Comparison of ENCODE assay signal across 25 cellular contexts in genomic region chr16:61890346-61890745, GRCh38.
"Had no signal": no experiment of that assay in that cellular context is flagged by ENCODE, and none has a peak within 500 bp of the region (broad histone marks: within the 10 kb centered on the region; RNA-seq: fewer than 3 reads in every experiment).

No MANE protein-coding gene starts in this region.

- H3K4me2 ChIP-seq: smooth muscle cell had no signal

- H3K36me3 ChIP-seq: left lung, lower lobe of right lung, ovary, right atrium auricular region, right lobe of liver, tibial nerve, uterus had no signal

- H3K27ac ChIP-seq: left lung, lower lobe of right lung, ovary, right atrium auricular region, right lobe of liver, tibial nerve, uterus had no signal

- H3K9me3 ChIP-seq: left lung, lower lobe of right lung, ovary, right atrium auricular region, tibial nerve, uterus had no signal

- H3K27me3 ChIP-seq: left lung, ovary, right atrium auricular region, right lobe of liver, tibial nerve, uterus had no signal

- FAIRE-seq: islet of Langerhans, kidney had no signal

- H3K4me1 ChIP-seq: left lung, lower lobe of right lung, right atrium auricular region, right lobe of liver, tibial nerve, uterus had no signal

- ATAC-seq: left colon; left lung; lower lobe of right lung; naive thymus-derived CD4-positive, alpha-beta T cell; natural killer cell treated with Interleukin-12 subunit alpha and Interleukin-12 subunit beta and Interleukin-15 and Interleukin-18, amount 100 ng/mL, for 72 hours; right lobe of liver; stimulated activated memory B cell treated with anti-CD40 and anti-IgM and Interleukin-4, amounts not matched to agents 10 μg/mL and 1 μg/mL and 100 μg/mL, for 72 hours; stimulated activated naive CD8-positive, alpha-beta T cell treated with anti-CD3 and anti-CD28 coated beads, Interleukin-15, amount 100 ng/mL, for 72 hours had no signal

- H3K4me3 ChIP-seq: left lung, lower lobe of right lung, ovary, right atrium auricular region, right lobe of liver, smooth muscle cell, tibial nerve, uterus had no signal

- DNase-seq: hypothalamus; immature natural killer cell; kidney; left colon; left lung; lower lobe of right lung; mammary epithelial cell; mesenchymal stem cell; naive thymus-derived CD4-positive, alpha-beta T cell; ovary; right lobe of liver; stimulated activated CD4-positive, alpha-beta T cell treated with anti-CD3 and anti-CD28 coated beads, Interleukin-1b, Interleukin-23, amount 100 ng/mL, for 48 hours; stimulated activated CD4-positive, alpha-beta T cell treated with anti-CD3 and anti-CD28 coated beads, Interleukin-2, amount 100 ng/mL, for 48 hours; stimulated activated CD4-positive, alpha-beta T cell treated with anti-CD3 and anti-CD28 coated beads, Interleukin-4, amount 100 ng/mL, for 4 hours; stimulated activated CD8-positive, alpha-beta memory T cell treated with anti-CD3 and anti-CD28 coated beads, Interleukin-4, amount 100 ng/mL, for 48 hours; stimulated activated naive CD4-positive, alpha-beta T cell treated with Interleukin-2 at 50 U/mL for 16 hours; stimulated activated naive CD8-positive, alpha-beta T cell treated with anti-CD3 and anti-CD28 coated beads, Interleukin-15, amount 100 ng/mL, for 72 hours; substantia nigra; uterus had no signal
